ENCODE assay signal across 8 cellular contexts in genomic region chr12:45728625-45729232, GRCh38.
A peak's percentile ranks its signal among the peaks of the same experiment; 100 is the strongest.
DNase-seq lines count a peak whose midpoint lies in the region; ATAC-seq lines count a peak whose summit lies in the region.

No MANE protein-coding gene starts in this region.

- ATAC-seq in GM19025 (IDR thresholded peaks at IDR 0.05; ENCODE audit: low read depth, unreplicated experiment) (peak; percentile 54), HG03280 (IDR thresholded peaks at IDR 0.05; ENCODE audit: unreplicated experiment) (peak; percentile 57)

- peak; percentile 92 to 94 for DNase-seq in AML-193 (lab: John Stamatoyannopoulos, UW)
- peak; percentile 97 for DNase-seq in NCI-H226
- peak; percentile 87 to 94 (median 91) for DNase-seq in activated CD4-positive, CD25-positive, alpha-beta regulatory T cell (lab: John Stamatoyannopoulos, UW)
- DNase-seq in central memory CD4-positive, alpha-beta T cell: peak; percentile 98
- DNase-seq in islet precursor cell: peak; percentile 100
- peak; percentile 92 for DNase-seq in stimulated activated CD4-positive, alpha-beta T cell treated with anti-CD3 and anti-CD28 coated beads, Interleukin-12 subunit alpha, Interleukin-12 subunit beta, amount 100 ng/mL, for 4 hours

Comparison
In these comparisons a context has a peak if more than half of its experiments do, and no peak if none do; other contexts are left out.
1. Peak in every context shown above with its lines: DNase-seq and ATAC-seq.